Comparison of ENCODE assay signal across 11 cellular contexts in the genomic region with DNA sequence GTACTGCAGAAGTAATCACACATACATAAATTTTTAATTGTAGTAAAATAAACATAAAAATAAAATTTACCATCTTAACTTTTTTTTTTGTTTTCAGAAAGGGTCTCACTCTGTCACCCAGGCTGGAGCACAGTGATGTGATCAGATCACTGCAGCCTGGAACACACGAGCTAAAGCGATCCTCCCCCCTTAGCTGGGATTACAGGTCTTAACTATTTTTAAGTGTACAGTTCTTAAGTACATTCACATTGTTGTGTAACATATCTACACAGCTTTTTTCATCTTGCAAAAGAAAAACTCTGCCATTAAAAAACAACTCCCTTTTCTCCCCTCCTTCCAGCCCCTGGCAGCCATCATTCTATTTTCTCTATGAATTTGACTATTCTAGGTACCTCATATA.
"Had no signal": no experiment of that assay in that cellular context is flagged by ENCODE, and none has a peak within 500 bp of the region (broad histone marks: within the 10 kb centered on the region; RNA-seq: fewer than 3 reads in every experiment).

No MANE protein-coding gene starts in this region.

- H3K27me3 Mint-ChIP-seq: naive thymus-derived CD8-positive, alpha-beta T cell; stimulated activated naive B cell treated with anti-CD40 and anti-IgM and Interleukin-4, amounts not matched to agents 10 μg/mL and 1 μg/mL and 100 μg/mL, for 72 hours had no signal

- H3K4me3 Mint-ChIP-seq: naive thymus-derived CD8-positive, alpha-beta T cell; stimulated activated naive B cell treated with anti-CD40 and anti-IgM and Interleukin-4, amounts not matched to agents 10 μg/mL and 1 μg/mL and 100 μg/mL, for 72 hours; T-helper 1 cell treated with Interleukin-12 subunit alpha and Interleukin-12 subunit beta and Interleukin-4 antibody, amounts not matched to agents 30 μg/mL and 1 μg/mL, for 36 hours had no signal

- DNase-seq: activated CD4-positive, alpha-beta T cell treated with anti-CD3 and anti-CD28 coated beads for 4 hours; activated CD8-positive, alpha-beta memory T cell treated with anti-CD3 and anti-CD28 coated beads, Interleukin-2, amount 50 U/mL, for 4 hours; activated T-cell treated with anti-CD3 and anti-CD28 coated beads, Interleukin-2, amount 50 U/mL, for 48 hours; cerebellar nuclear complex; effector CD8-positive, alpha-beta T cell; lower lobe of right lung; naive thymus-derived CD8-positive, alpha-beta T cell; SJCRH30; spleen; stimulated activated naive B cell treated with anti-CD40 and anti-IgM and Interleukin-4, amounts not matched to agents 10 μg/mL and 1 μg/mL and 100 μg/mL, for 72 hours had no signal

- H3K27ac Mint-ChIP-seq: stimulated activated naive B cell treated with anti-CD40 and anti-IgM and Interleukin-4, amounts not matched to agents 10 μg/mL and 1 μg/mL and 100 μg/mL, for 72 hours; T-helper 1 cell treated with Interleukin-12 subunit alpha and Interleukin-12 subunit beta and Interleukin-4 antibody, amounts not matched to agents 30 μg/mL and 1 μg/mL, for 36 hours had no signal

- ATAC-seq: lower lobe of right lung; naive thymus-derived CD8-positive, alpha-beta T cell; stimulated activated naive B cell treated with anti-CD40 and anti-IgM and Interleukin-4, amounts not matched to agents 10 μg/mL and 1 μg/mL and 100 μg/mL, for 72 hours had no signal
